In genomic region chr7:149621776-149622175, GRCh38 we compare ENCODE assay signal across 11 cellular contexts.
A peak's percentile ranks its signal among the peaks of the same experiment; 100 is the strongest.
DNase-seq lines count a peak whose midpoint lies in the region; ATAC-seq lines count a peak whose summit lies in the region.
"Had no signal": no experiment of that assay in that cellular context is flagged by ENCODE, and none has a peak within 500 bp of the region (broad histone marks: within the 10 kb centered on the region; RNA-seq: fewer than 3 reads in every experiment).

No MANE protein-coding gene starts in this region.

- peak in 4 of 5 donors; percentile 7 to 59 (median 35) for DNase-seq in CD8-positive, alpha-beta memory T cell
- DNase-seq in Jurkat, Clone E6-1 (ENCODE audit: low read depth, low spot score), result peak; percentile 60
- DNase-seq in activated T-cell treated with anti-CD3 and anti-CD28 coated beads, Interleukin-2, amount 50 U/mL, for 72 hours, result peak; percentile 62 to 77
- no peak for DNase-seq in natural killer cell treated with Interleukin-12 subunit alpha and Interleukin-12 subunit beta and Interleukin-15 and Interleukin-18, amount 100 ng/mL, for 72 hours (ENCODE audit: low spot score)
- DNase-seq in NCI-H1694 (lab: John Stamatoyannopoulos, UW) (no peak), SJCRH30 (no peak)
- DNase-seq: DMS 273 treated with DMSO at 0.1 percent for 48 hours, left ventricle myocardium superior, NCI-H1436 treated with DMSO at 0.1 percent for 48 hours had no signal

- H3K27ac ChIP-seq in CD8-positive, alpha-beta memory T cell (ENCODE audit: low read depth, low read length), result no peak overlapping the region
- no peak overlapping the region for H3K27ac ChIP-seq in SJCRH30
- H3K27ac ChIP-seq: vagina had no signal

- H3K4me3 Mint-ChIP-seq in CD8-positive, alpha-beta memory T cell, result peak overlapping the region; percentile 78 to 95 (median 91)
- H3K4me3 Mint-ChIP-seq in activated T-cell treated with anti-CD3 and anti-CD28 coated beads, Interleukin-2, amount 50 U/mL, for 72 hours, result peak overlapping the region; percentile 91 to 99
- H3K4me3 Mint-ChIP-seq in natural killer cell treated with Interleukin-12 subunit alpha and Interleukin-12 subunit beta and Interleukin-15 and Interleukin-18, amount 100 ng/mL, for 72 hours, result peak overlapping the region; percentile 98

- peaks cover 32% of the 10 kb centered on the region for H3K4me1 ChIP-seq in CD8-positive, alpha-beta memory T cell (ENCODE audit: insufficient read depth, low read length)
- peaks cover 3% of the 10 kb centered on the region; the same call in 1 of the 2 replicates for H3K4me1 ChIP-seq in SJCRH30

- H3K9me3 Mint-ChIP-seq in CD8-positive, alpha-beta memory T cell, result no peaks in the 10 kb centered on the region
- H3K9me3 Mint-ChIP-seq in activated T-cell treated with anti-CD3 and anti-CD28 coated beads, Interleukin-2, amount 50 U/mL, for 72 hours, result no peaks in the 10 kb centered on the region
- H3K9me3 Mint-ChIP-seq in natural killer cell treated with Interleukin-12 subunit alpha and Interleukin-12 subunit beta and Interleukin-15 and Interleukin-18, amount 100 ng/mL, for 72 hours, result no peaks in the 10 kb centered on the region

- no peaks in the 10 kb centered on the region for H3K9me3 ChIP-seq in CD8-positive, alpha-beta memory T cell (ENCODE audit: low read length)
- H3K9me3 ChIP-seq in SJCRH30 (replicated peaks), result no peaks in the 10 kb centered on the region
- H3K9me3 ChIP-seq: vagina had no signal

- H3K36me3 ChIP-seq in CD8-positive, alpha-beta memory T cell (ENCODE audit: insufficient read depth, low read length), result peaks cover 34% of the 10 kb centered on the region
- peaks cover 24% of the 10 kb centered on the region for H3K36me3 ChIP-seq in SJCRH30

- CTCF ChIA-PET in CD8-positive, alpha-beta memory T cell (lab: Charles Lee), result no interaction called here

- POLR2A ChIA-PET in CD8-positive, alpha-beta memory T cell (lab: Charles Lee), result interaction anchor here (0.6 kb wide), 1 partner anchor 139 kb away, joined by 3 read pairs; no protein-coding TSS in a partner anchor

- H3K4me3 ChIP-seq in CD8-positive, alpha-beta memory T cell (ENCODE audit: low read length), result no peak overlapping the region
- H3K4me3 ChIP-seq in Jurkat, Clone E6-1 (ENCODE audit: low read length), result no peak overlapping the region
- H3K4me3 ChIP-seq in SJCRH30, result no peak overlapping the region
- H3K4me3 ChIP-seq: vagina had no signal

- peaks cover 7 to 54% (median 17%) of the 10 kb centered on the region in 3 donors for H3K36me3 Mint-ChIP-seq in CD8-positive, alpha-beta memory T cell
- H3K36me3 Mint-ChIP-seq in activated T-cell treated with anti-CD3 and anti-CD28 coated beads, Interleukin-2, amount 50 U/mL, for 72 hours (ENCODE audit: insufficient read depth in 2 of 2), result peaks cover 8 to 28% of the 10 kb centered on the region in 2 donors
- peaks cover 20% of the 10 kb centered on the region for H3K36me3 Mint-ChIP-seq in natural killer cell treated with Interleukin-12 subunit alpha and Interleukin-12 subunit beta and Interleukin-15 and Interleukin-18, amount 100 ng/mL, for 72 hours

- H3K4me1 Mint-ChIP-seq in CD8-positive, alpha-beta memory T cell, result peaks cover 41 to 58% (median 56%) of the 10 kb centered on the region in 3 donors
- peaks cover 41% of the 10 kb centered on the region for H3K4me1 Mint-ChIP-seq in activated T-cell treated with anti-CD3 and anti-CD28 coated beads, Interleukin-2, amount 50 U/mL, for 72 hours (ENCODE audit: low read depth)
- peaks cover 45 to 54% of the 10 kb centered on the region in 2 donors for H3K4me1 Mint-ChIP-seq in natural killer cell treated with Interleukin-12 subunit alpha and Interleukin-12 subunit beta and Interleukin-15 and Interleukin-18, amount 100 ng/mL, for 72 hours (ENCODE audit: low read depth in 2 of 2)

- H3K27me3 ChIP-seq in CD8-positive, alpha-beta memory T cell (ENCODE audit: insufficient read depth, low read length, poor library complexity, severe bottlenecking), result no peaks in the 10 kb centered on the region
- no peaks in the 10 kb centered on the region for H3K27me3 ChIP-seq in SJCRH30
- H3K27me3 ChIP-seq: vagina had no signal

- no peaks in the 10 kb centered on the region for H3K27me3 Mint-ChIP-seq in CD8-positive, alpha-beta memory T cell
- H3K27me3 Mint-ChIP-seq in activated T-cell treated with anti-CD3 and anti-CD28 coated beads, Interleukin-2, amount 50 U/mL, for 72 hours (ENCODE audit: low read depth), result peaks cover 6% of the 10 kb centered on the region
- H3K27me3 Mint-ChIP-seq in natural killer cell treated with Interleukin-12 subunit alpha and Interleukin-12 subunit beta and Interleukin-15 and Interleukin-18, amount 100 ng/mL, for 72 hours, result peaks cover 3 to 4% of the 10 kb centered on the region in 2 donors

- ATAC-seq in activated T-cell treated with anti-CD3 and anti-CD28 coated beads, Interleukin-2, amount 50 U/mL, for 72 hours (replicated peaks in 1 of 2), result peak; percentile 58 to 62
- peak; percentile 52 to 54 for ATAC-seq in natural killer cell treated with Interleukin-12 subunit alpha and Interleukin-12 subunit beta and Interleukin-15 and Interleukin-18, amount 100 ng/mL, for 72 hours
- ATAC-seq in GM21786 (IDR thresholded peaks at IDR 0.05; ENCODE audit: unreplicated experiment), result no peak
- ATAC-seq: left ventricle myocardium superior had no signal

- H3K27ac Mint-ChIP-seq in CD8-positive, alpha-beta memory T cell, result peak overlapping the region; percentile 79 to 96 (median 91)
- peak overlapping the region; percentile 80 for H3K27ac Mint-ChIP-seq in activated T-cell treated with anti-CD3 and anti-CD28 coated beads, Interleukin-2, amount 50 U/mL, for 72 hours
- H3K27ac Mint-ChIP-seq in natural killer cell treated with Interleukin-12 subunit alpha and Interleukin-12 subunit beta and Interleukin-15 and Interleukin-18, amount 100 ng/mL, for 72 hours, result peak overlapping the region; percentile 89 to 91

Comparison
In these comparisons a context has a peak if more than half of its experiments do, and no peak if none do; other contexts are left out.
1. DNase-seq: peak in CD8-positive, alpha-beta memory T cell (4 of 5), Jurkat, Clone E6-1 (single experiment) and activated T-cell treated with anti-CD3 and anti-CD28 coated beads, Interleukin-2, amount 50 U/mL, for 72 hours (2 of 2); none in natural killer cell treated with Interleukin-12 subunit alpha and Interleukin-12 subunit beta and Interleukin-15 and Interleukin-18, amount 100 ng/mL, for 72 hours (single experiment), NCI-H1694 (single experiment) and SJCRH30 (0 of 2).
2. Peak in every context shown above with its lines, with median percentiles within 50 percentile points of each other: H3K27ac Mint-ChIP-seq and H3K4me3 Mint-ChIP-seq.